ENCODE assay signal across 1 cellular context in the genomic region with DNA sequence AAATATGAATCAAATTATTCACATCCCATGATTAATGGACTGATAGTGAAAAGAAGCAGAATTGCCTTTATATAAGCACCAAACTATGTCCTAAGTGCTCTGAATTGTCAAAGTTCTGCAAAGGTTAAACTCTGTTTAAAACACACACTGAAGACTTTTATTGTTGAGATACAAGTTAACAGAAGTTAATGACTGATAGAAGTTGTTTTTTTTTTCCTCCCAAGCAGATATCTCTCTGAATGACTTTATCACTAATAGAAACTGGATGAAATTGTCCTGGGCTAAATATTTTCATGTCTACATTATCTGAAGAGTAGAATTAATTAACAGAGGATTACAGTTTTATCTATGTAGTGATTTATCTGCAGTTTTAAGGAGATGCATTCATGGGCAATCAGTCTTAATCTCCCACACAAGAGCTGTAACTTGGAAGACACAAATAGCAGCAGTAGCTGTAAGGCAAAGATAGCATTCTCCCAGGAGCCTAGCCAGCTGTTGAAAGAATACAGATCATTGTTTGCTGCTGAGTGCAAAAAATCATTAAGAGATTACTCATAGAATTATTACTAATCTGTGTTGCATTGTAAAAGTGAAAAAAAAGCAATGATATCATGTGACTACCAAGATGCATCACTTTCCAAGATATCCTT.
TF ChIP-seq lines count a peak whose summit lies in the region.

No MANE protein-coding gene starts in this region.

TF ChIP-seq in HepG2, 621 proteins besides CTCF, POLR2A, EP300 and RAD21 (continued from another document):
- TF ChIP-seq ZNF407 (CRISPR knock-in tag; IDR thresholded peaks at IDR 0.05; ENCODE audit: not compliant biosample characterization) (no peak), MBD4 (IDR thresholded peaks at IDR 0.05; ENCODE audit: borderline replicate concordance, low read length) (no peak), ZFP90 (CRISPR knock-in tag; IDR thresholded peaks at IDR 0.05; ENCODE audit: borderline replicate concordance) (no peak), HMGXB4 (CRISPR knock-in tag; IDR thresholded peaks at IDR 0.05; ENCODE audit: borderline replicate concordance in 1 of 2, low read depth in 1 of 2) (no peak), CEBPB (IDR thresholded peaks at IDR 0.05; ENCODE audit: borderline replicate concordance, low read depth, low read length) (no peak), ZBTB14 (CRISPR knock-in tag; IDR thresholded peaks at IDR 0.05) (no peak), IRX3 (CRISPR knock-in tag; IDR thresholded peaks at IDR 0.05; ENCODE audit: borderline replicate concordance, low read depth) (no peak)
- TF ChIP-seq, protein P1, sequence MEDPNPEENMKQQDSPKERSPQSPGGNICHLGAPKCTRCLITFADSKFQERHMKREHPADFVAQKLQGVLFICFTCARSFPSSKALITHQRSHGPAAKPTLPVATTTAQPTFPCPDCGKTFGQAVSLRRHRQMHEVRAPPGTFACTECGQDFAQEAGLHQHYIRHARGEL (CRISPR knock-in tag; IDR thresholded peaks at IDR 0.05): no peak
- TF ChIP-seq, protein P2, sequence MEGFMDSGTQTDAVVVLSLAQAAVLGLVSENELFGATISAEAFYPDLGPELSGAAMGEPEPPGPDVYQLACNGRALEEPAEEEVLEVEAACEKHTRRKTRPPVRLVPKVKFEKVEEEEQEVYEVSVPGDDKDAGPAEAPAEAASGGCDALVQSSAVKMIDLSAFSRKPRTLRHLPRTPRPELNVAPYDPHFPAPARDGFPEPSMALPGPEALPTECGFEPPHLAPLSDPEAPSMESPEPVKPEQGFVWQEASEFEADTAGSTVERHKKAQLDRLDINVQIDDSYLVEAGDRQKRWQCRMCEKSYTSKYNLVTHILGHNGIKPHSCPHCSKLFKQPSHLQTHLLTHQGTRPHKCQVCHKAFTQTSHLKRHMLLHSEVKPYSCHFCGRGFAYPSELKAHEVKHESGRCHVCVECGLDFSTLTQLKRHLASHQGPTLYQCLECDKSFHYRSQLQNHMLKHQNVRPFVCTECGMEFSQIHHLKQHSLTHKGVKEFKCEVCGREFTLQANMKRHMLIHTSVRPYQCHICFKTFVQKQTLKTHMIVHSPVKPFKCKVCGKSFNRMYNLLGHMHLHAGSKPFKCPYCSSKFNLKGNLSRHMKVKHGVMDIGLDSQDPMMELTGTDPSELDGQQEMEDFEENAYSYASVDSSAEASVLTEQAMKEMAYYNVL (CRISPR knock-in tag; IDR thresholded peaks at IDR 0.05; ENCODE audit: borderline replicate concordance): no peak
